In the genomic region with DNA sequence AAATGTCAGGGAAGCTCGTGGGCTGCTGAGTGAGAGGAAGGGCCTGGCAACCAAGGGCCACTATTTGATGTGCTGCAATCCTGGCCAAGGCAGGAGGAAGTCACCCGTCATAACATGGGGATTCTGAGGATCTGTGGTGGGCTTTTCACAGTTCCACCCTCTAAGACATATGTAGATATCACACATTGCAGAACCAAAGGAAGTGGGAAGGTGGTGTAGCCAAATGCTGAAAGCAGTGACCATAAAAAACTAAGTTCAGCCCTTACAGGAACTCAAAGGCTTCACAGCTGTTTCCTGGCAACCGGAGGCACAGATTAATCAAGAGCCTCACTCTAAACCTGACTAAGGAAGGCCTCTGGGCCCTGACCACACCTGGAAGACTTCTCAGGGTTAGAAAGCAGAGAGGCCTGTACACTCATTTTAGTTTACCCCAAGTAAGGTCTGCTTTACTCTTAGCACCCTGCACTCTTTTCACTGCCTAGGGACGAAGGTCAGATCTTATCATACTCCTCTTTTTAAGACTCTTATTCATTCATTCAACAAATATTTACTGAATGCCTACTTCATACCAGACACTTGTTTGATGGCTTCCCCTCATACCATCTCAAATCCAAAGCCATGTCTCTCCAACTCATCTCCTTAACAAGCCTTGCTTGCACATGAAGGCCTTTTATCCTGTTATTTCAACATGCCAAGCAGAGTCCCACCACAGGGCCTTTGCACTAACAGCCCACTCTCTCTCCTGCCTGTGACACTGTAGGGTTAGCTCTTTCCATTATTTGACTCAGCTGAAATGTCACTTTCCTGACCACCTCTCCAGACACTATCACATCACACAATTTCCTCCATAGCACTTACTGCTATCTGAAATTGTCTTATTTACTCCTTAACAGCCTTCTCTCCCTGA, we compare ENCODE assay signal across 8 cellular contexts. TPM values are rescaled to one million over a fixed set of nuclear protein-coding genes. Genes with fewer than 3 reads are reported as not detected.
DNase-seq lines count a peak whose midpoint lies in the region; ATAC-seq and TF ChIP-seq lines count a peak whose summit lies in the region.

No MANE protein-coding gene starts in this region.

- peak; percentile 28 for ATAC-seq in HG03060 (IDR thresholded peaks at IDR 0.05; ENCODE audit: low read depth, unreplicated experiment)

- intact Hi-C loops in sigmoid colon (cut with DNase I) = loop anchor here (10.0 kb wide), 3 partner anchors 194 to 464 kb away; no protein-coding TSS in a partner anchor

- TF ChIP-seq CTCF in GM13977 (IDR thresholded peaks at IDR 0.05; ENCODE audit: extremely low read depth, insufficient read depth, missing control alignments) (no peak), sigmoid colon (IDR thresholded peaks at IDR 0.05) (no peak)

- H3K4me1 ChIP-seq in sigmoid colon = peaks cover 0 to 87% (median 84%) of the 10 kb centered on the region in 4 donors

- H3K36me3 Mint-ChIP-seq in T-helper 1 cell treated with Interleukin-12 subunit alpha and Interleukin-12 subunit beta and Interleukin-4 antibody, amounts not matched to agents 30 μg/mL and 1 μg/mL, for 36 hours (ENCODE audit: low read depth) = peaks cover 17% of the 10 kb centered on the region

- DNase-seq in GM13977 (ENCODE audit: low spot score) (peak; percentile 69), epithelial cell of prostate (ENCODE audit: low read depth, low spot score) (no peak), sigmoid colon (no peak), mesenteric fat pad (ENCODE audit: low spot score) (no peak), NCI-H1694 treated with DMSO at 0.1 percent for 48 hours (lab: John Stamatoyannopoulos, UW) (no peak), DMS 273 (lab: John Stamatoyannopoulos, UW; ENCODE audit: unreplicated experiment) (no peak)

- no peaks in the 10 kb centered on the region for H3K9me3 ChIP-seq in sigmoid colon

- TF ChIP-seq EP300 in sigmoid colon (IDR thresholded peaks at IDR 0.05) = no peak

- H3K9me3 Mint-ChIP-seq in T-helper 1 cell treated with Interleukin-12 subunit alpha and Interleukin-12 subunit beta and Interleukin-4 antibody, amounts not matched to agents 30 μg/mL and 1 μg/mL, for 36 hours = no peaks in the 10 kb centered on the region

- WGBS in sigmoid colon, 2 donors = 17 to 19% methylated on average over 4 of the region's 4 CpGs

- H3K4me3 Mint-ChIP-seq in T-helper 1 cell treated with Interleukin-12 subunit alpha and Interleukin-12 subunit beta and Interleukin-4 antibody, amounts not matched to agents 30 μg/mL and 1 μg/mL, for 36 hours = peak overlapping the region; percentile 99

- peaks cover 70% of the 10 kb centered on the region for H3K4me1 Mint-ChIP-seq in T-helper 1 cell treated with Interleukin-12 subunit alpha and Interleukin-12 subunit beta and Interleukin-4 antibody, amounts not matched to agents 30 μg/mL and 1 μg/mL, for 36 hours (ENCODE audit: low read depth)

- no peaks in the 10 kb centered on the region for H3K36me3 ChIP-seq in sigmoid colon

- no peak for TF ChIP-seq POLR2A in sigmoid colon (IDR thresholded peaks at IDR 0.05)

- no peaks in the 10 kb centered on the region for H3K27me3 Mint-ChIP-seq in T-helper 1 cell treated with Interleukin-12 subunit alpha and Interleukin-12 subunit beta and Interleukin-4 antibody, amounts not matched to agents 30 μg/mL and 1 μg/mL, for 36 hours (ENCODE audit: low read depth)

- no peaks in the 10 kb centered on the region for H3K27me3 ChIP-seq in sigmoid colon

- in situ Hi-C loops in GM13977 (cut with MboI; ENCODE audit: low pct_unique_long_range_greater_than_20kb, low sequenced_read_pairs, unreplicated experiment) = no loop called here

- peak overlapping the region; percentile 84 for H3K27ac Mint-ChIP-seq in T-helper 1 cell treated with Interleukin-12 subunit alpha and Interleukin-12 subunit beta and Interleukin-4 antibody, amounts not matched to agents 30 μg/mL and 1 μg/mL, for 36 hours

- H3K4me3 ChIP-seq in sigmoid colon = no peak overlapping the region

- H3K27ac ChIP-seq in epithelial cell of prostate (peak overlapping the region; percentile 87), sigmoid colon (peak overlapping the region; percentile 20 to 99 (median 98))

RNA-seq across cellular contexts. Expression of a gene that starts 2.6 kb away (rescaled TPM):
- 100 to 1,000 TPM in 1 of 4 donors, 10 to 100 TPM in 3; 55.0 to 117 (median 65.6) TPM for total RNA-seq in sigmoid colon
- polyA plus RNA-seq in sigmoid colon = 10 to 100 TPM; 80.4 to 94.1 (median 91.3) TPM
- total RNA-seq in mesenteric fat pad = 89.0 TPM

RNA-seq across cellular contexts. Expression of a gene that starts 43.1 kb away (rescaled TPM):
- 10 to 100 TPM; 19.1 to 27.4 (median 22.6) TPM for total RNA-seq in sigmoid colon
- 10 to 100 TPM; 13.8 to 24.2 (median 14.3) TPM for polyA plus RNA-seq in sigmoid colon
- total RNA-seq in mesenteric fat pad = 44.1 TPM
